Comparison of ENCODE assay signal across 8 cellular contexts in genomic region chr12:662541-663292, GRCh38. TPM values are rescaled to one million over a fixed set of nuclear protein-coding genes. Genes with fewer than 3 reads are reported as not detected.
A peak's percentile ranks its signal among the peaks of the same experiment; 100 is the strongest.
DNase-seq lines count a peak whose midpoint lies in the region; ATAC-seq and TF ChIP-seq lines count a peak whose summit lies in the region.

No MANE protein-coding gene starts in this region.

- POLR2A ChIA-PET in CD4-positive, alpha-beta T cell (lab: Charles Lee) = interaction anchor here (0.8 to 7.0 kb wide), 12 partner anchors 9 to 89 kb away, joined by 3 to 56 read pairs (median 4); partner anchors contain the start of gene WNK1

- CTCF ChIA-PET in CD4-positive, alpha-beta T cell (lab: Charles Lee) = interaction anchor here (1.0 to 1.8 kb wide), 6 partner anchors 10 to 88 kb away, joined by 4 to 5 read pairs (median 4); no protein-coding TSS in a partner anchor

- peak overlapping the region; percentile 63 for H3K27ac Mint-ChIP-seq in CD4-positive, alpha-beta T cell

- peaks cover 74 to 76% of the 10 kb centered on the region in 2 experiments for H3K4me1 ChIP-seq in neutrophil (ENCODE audit: control insufficient read depth in 1 of 2, insufficient read depth in 1 of 2, low read depth in 1 of 2, low read length in 1 of 2)

- H3K4me3 ChIP-seq in dorsolateral prefrontal cortex (peak overlapping the region; percentile 31 to 76 (median 56)), neutrophil (ENCODE audit: low read depth in 1 of 2, low read length in 1 of 2) (peak overlapping the region; percentile 3 to 13)

- DNase-seq in CD4-positive, alpha-beta T cell = no peak
- peak; percentile 81 for DNase-seq in NOMO-1 treated with DMSO at 0.1 percent for 48 hours (lab: John Stamatoyannopoulos, UW; ENCODE audit: unreplicated experiment)
- DNase-seq in dorsolateral prefrontal cortex = no peak
- no peak for DNase-seq in LoVo (ENCODE audit: low spot score)
- no peak for DNase-seq in NCI-H2227 treated with DMSO at 0.1 percent for 48 hours (lab: John Stamatoyannopoulos, UW)

- intact Hi-C loops in CD4-positive, alpha-beta T cell (cut with DNase I, micrococcal nuclease) = loop anchor here in 1 of 2 experiments (2.0 to 10.0 kb wide), 3 partner anchors 54 to 150 kb away; no protein-coding TSS in a partner anchor
- intact Hi-C loops in dorsolateral prefrontal cortex (cut with DNase I) = loop anchor here (1.0 to 5.0 kb wide), 4 partner anchors 40 to 90 kb away; partner anchors contain the start of gene WNK1 (in 2 of the 2)

- H3K9me3 Mint-ChIP-seq in CD4-positive, alpha-beta T cell = no peaks in the 10 kb centered on the region

- no peaks in the 10 kb centered on the region for H3K9me3 ChIP-seq in CD4-positive, alpha-beta T cell (ENCODE audit: control insufficient read depth, low read length)
- H3K9me3 ChIP-seq in neutrophil = no peaks in the 10 kb centered on the region

- TF ChIP-seq CTCF in CD4-positive, alpha-beta T cell (IDR thresholded peaks at IDR 0.05) = no peak
- TF ChIP-seq CTCF in dorsolateral prefrontal cortex (IDR thresholded peaks at IDR 0.05 in 54 of 56, conservative IDR thresholded peaks at IDR 0.05 in 2 of 56; ENCODE audit: low read depth in 1 of 56, partially characterized antibody in 56 of 56) (no peak), neutrophil (IDR thresholded peaks at IDR 0.05) (no peak)

- peaks cover 62% of the 10 kb centered on the region for H3K4me1 Mint-ChIP-seq in CD4-positive, alpha-beta T cell (ENCODE audit: low read depth)

- H3K27ac ChIP-seq in CD4-positive, alpha-beta T cell (ENCODE audit: low read depth, low read length) = no peak overlapping the region
- peak overlapping the region; percentile 71 to 97 (median 88) for H3K27ac ChIP-seq in dorsolateral prefrontal cortex
- H3K27ac ChIP-seq in neutrophil = peak overlapping the region; percentile 85

- H3K27me3 ChIP-seq in CD4-positive, alpha-beta T cell (ENCODE audit: control insufficient read depth, insufficient read depth, low read length) = no peaks in the 10 kb centered on the region
- no peaks in the 10 kb centered on the region for H3K27me3 ChIP-seq in dorsolateral prefrontal cortex
- H3K27me3 ChIP-seq in neutrophil = no peaks in the 10 kb centered on the region

- no peaks in the 10 kb centered on the region for H3K36me3 ChIP-seq in neutrophil

- no peaks in the 10 kb centered on the region for H3K27me3 Mint-ChIP-seq in CD4-positive, alpha-beta T cell

- ATAC-seq in CD4-positive, alpha-beta T cell (ENCODE audit: poor library complexity) = no peak
- ATAC-seq in HG03457 (IDR thresholded peaks at IDR 0.05; ENCODE audit: unreplicated experiment) = no peak
- no peak for ATAC-seq in GM19023 (IDR thresholded peaks at IDR 0.05; ENCODE audit: unreplicated experiment)

- no peaks in the 10 kb centered on the region for H3K36me3 Mint-ChIP-seq in CD4-positive, alpha-beta T cell (ENCODE audit: low read depth)

- peak overlapping the region; percentile 84 for H3K4me3 Mint-ChIP-seq in CD4-positive, alpha-beta T cell

RNA-seq across cellular contexts. Expression of gene NINJ2, which starts 0.5 kb away (rescaled TPM):
- total RNA-seq in CD4-positive, alpha-beta T cell = 1 to 10 TPM; 1.1 to 3.4 TPM
- total RNA-seq in dorsolateral prefrontal cortex = 10 to 100 TPM in 88 of 120 experiments, 1 to 10 TPM in 32; 1.6 to 80.0 (median 16.4) TPM
